1 cellular context compared by ENCODE assay signal in genomic region chr2:97663962-97664635, GRCh38.
A peak's percentile ranks its signal among the peaks of the same experiment; 100 is the strongest.
TF ChIP-seq lines count a peak whose summit lies in the region.

ACTR1B (minus strand) TSS chr2:97664044; CDS start chr2:97663890, 154 bp downstream.

TF ChIP-seq in GM12878, 131 proteins besides CTCF, POLR2A, EP300 and RAD21 (continued from another document and continues in another):
- no peak for TF ChIP-seq ZBTB4 (CRISPR knock-in tag; IDR thresholded peaks at IDR 0.05)
- no peak for TF ChIP-seq NFYA (IDR thresholded peaks at IDR 0.05; ENCODE audit: borderline replicate concordance, low read depth, low read length)
- peak; percentile 60; the same call in 1 of the 2 replicates for TF ChIP-seq PAX5 (IDR thresholded peaks at IDR 0.05; ENCODE audit: borderline replicate concordance, low read depth, low read length)
- TF ChIP-seq ZNF384 (IDR thresholded peaks at IDR 0.05; ENCODE audit: borderline replicate concordance, low read depth, low read length): peak; percentile 61; the same call in 1 of the 2 replicates
- no peak for TF ChIP-seq MYB (IDR thresholded peaks at IDR 0.05; ENCODE audit: borderline replicate concordance, low read depth, low read length)
- no peak; the same call in 1 of the 2 replicates for TF ChIP-seq TAF1 (IDR thresholded peaks at IDR 0.05; ENCODE audit: borderline replicate concordance, low read depth, low read length)
- TF ChIP-seq BACH1 (IDR thresholded peaks at IDR 0.05; ENCODE audit: borderline replicate concordance): 0 out of 2 replicates have a peak, but pooled peaks have one; percentile 21
- peak; percentile 79 for TF ChIP-seq IKZF1 (conservative IDR thresholded peaks at IDR 0.05)
- no peak for TF ChIP-seq BCL11A (IDR thresholded peaks at IDR 0.05; ENCODE audit: low read depth, low read length)
- peak; percentile 74 for TF ChIP-seq IKZF2 (IDR thresholded peaks at IDR 0.05)
- no peak for TF ChIP-seq ZBTB11 (CRISPR knock-in tag; IDR thresholded peaks at IDR 0.05)
- peak; percentile 99 for TF ChIP-seq ATF7 (IDR thresholded peaks at IDR 0.05; ENCODE audit: low read depth)
- TF ChIP-seq BCL3 (IDR thresholded peaks at IDR 0.05; ENCODE audit: borderline replicate concordance, insufficient read depth, low read depth, low read length, poor library complexity, severe bottlenecking): no peak
- TF ChIP-seq CHD1 (IDR thresholded peaks at IDR 0.05; ENCODE audit: low read depth, low read length): no peak
- no peak for TF ChIP-seq SPI1 (IDR thresholded peaks at IDR 0.05; ENCODE audit: borderline replicate concordance, insufficient read depth, low read depth, low read length)
- TF ChIP-seq KAT2A (conservative IDR thresholded peaks at IDR 0.05; ENCODE audit: control insufficient read depth, low read depth, low read length): no peak
- no peak; a peak in 1 of 4 replicates for TF ChIP-seq CEBPB (IDR thresholded peaks at IDR 0.05; ENCODE audit: borderline replicate concordance in 1 of 2, low read depth in 2 of 2, low read length in 2 of 2)
- TF ChIP-seq ZNF24 (IDR thresholded peaks at IDR 0.05): no peak
- no peak for TF ChIP-seq ETV6 (conservative IDR thresholded peaks at IDR 0.05 in 1 of 2, IDR thresholded peaks at IDR 0.05 in 1 of 2; ENCODE audit: borderline replicate concordance in 1 of 2, low read depth in 1 of 2)
- peak; percentile 98 for TF ChIP-seq ATF2 (IDR thresholded peaks at IDR 0.05; ENCODE audit: low read length)
- TF ChIP-seq PRDM15 (CRISPR knock-in tag; IDR thresholded peaks at IDR 0.05): no peak
- no peak for TF ChIP-seq ZBED1 (IDR thresholded peaks at IDR 0.05; ENCODE audit: borderline replicate concordance)
- TF ChIP-seq SMC3 (IDR thresholded peaks at IDR 0.05; ENCODE audit: borderline replicate concordance, low read length): peak; percentile 35; the same call in 1 of the 2 replicates
- TF ChIP-seq ASH2L (IDR thresholded peaks at IDR 0.05; ENCODE audit: borderline replicate concordance, low read depth): no peak
- TF ChIP-seq ZNF592 (IDR thresholded peaks at IDR 0.05): no peak
- TF ChIP-seq HDAC6 (IDR thresholded peaks at IDR 0.05; ENCODE audit: unreplicated experiment): no peak
- no peak for TF ChIP-seq GABPA (IDR thresholded peaks at IDR 0.05; ENCODE audit: low read depth)
- peak; percentile 80 for TF ChIP-seq MXI1 (IDR thresholded peaks at IDR 0.05; ENCODE audit: low read depth, low read length)
- no peak for TF ChIP-seq ATF3 (IDR thresholded peaks at IDR 0.05; ENCODE audit: borderline replicate concordance, extremely low read depth, low read depth, low read length)
- no peak for TF ChIP-seq TCF7 (IDR thresholded peaks at IDR 0.05; ENCODE audit: borderline replicate concordance)
- TF ChIP-seq ELK1 (IDR thresholded peaks at IDR 0.05; ENCODE audit: low read depth, low read length): no peak; the same call in 1 of the 2 replicates
- TF ChIP-seq TCF12 (IDR thresholded peaks at IDR 0.05; ENCODE audit: low read depth, low read length): 0 out of 2 replicates have a peak, but pooled peaks have one; percentile 4
- TF ChIP-seq SMARCA5 (IDR thresholded peaks at IDR 0.05): no peak; the same call in 1 of the 2 replicates
- TF ChIP-seq CREM (IDR thresholded peaks at IDR 0.05; ENCODE audit: low read depth): peak; percentile 82
- peak; percentile 82 for TF ChIP-seq IRF3 (IDR thresholded peaks at IDR 0.05)
- TF ChIP-seq PBX3 (IDR thresholded peaks at IDR 0.05; ENCODE audit: insufficient replicate concordance, low read depth, low read length): peak; percentile 96
